ENCODE assay signal across 9 cellular contexts in genomic region chr14:60165547-60165876, GRCh38. TPM values are rescaled to one million over a fixed set of nuclear protein-coding genes. Genes with fewer than 3 reads are reported as not detected.
DNase-seq lines count a peak whose midpoint lies in the region; ATAC-seq, FAIRE-seq and TF ChIP-seq lines count a peak whose summit lies in the region.
"Had no signal": no experiment of that assay in that cellular context is flagged by ENCODE, and none has a peak within 500 bp of the region (broad histone marks: within the 10 kb centered on the region; RNA-seq: fewer than 3 reads in every experiment).

No MANE protein-coding gene starts in this region.

- peak overlapping the region; percentile 98 for H3K4me3 Mint-ChIP-seq in activated CD8-positive, alpha-beta T cell treated with anti-CD3 and anti-CD28 coated beads, Interleukin-2, amount 10 ng/mL, durations not matched to agents 7 days and 5 days

- H3K4me1 Mint-ChIP-seq in activated CD8-positive, alpha-beta T cell treated with anti-CD3 and anti-CD28 coated beads, Interleukin-2, amount 10 ng/mL, durations not matched to agents 7 days and 5 days (ENCODE audit: low read depth): peaks cover 44% of the 10 kb centered on the region

- no peaks in the 10 kb centered on the region for H3K9me3 Mint-ChIP-seq in activated CD8-positive, alpha-beta T cell treated with anti-CD3 and anti-CD28 coated beads, Interleukin-2, amount 10 ng/mL, durations not matched to agents 7 days and 5 days (ENCODE audit: insufficient read depth)

- peaks cover 6% of the 10 kb centered on the region for H3K27me3 Mint-ChIP-seq in activated CD8-positive, alpha-beta T cell treated with anti-CD3 and anti-CD28 coated beads, Interleukin-2, amount 10 ng/mL, durations not matched to agents 7 days and 5 days (ENCODE audit: low read depth)

- intact Hi-C loops in posterior cingulate gyrus (cut with DNase I): loop anchor here (1.0 to 2.0 kb wide), 3 partner anchors 74 to 201 kb away; partner anchors contain the start of gene PCNX4

- peak overlapping the region; percentile 80 to 95 for H3K27ac ChIP-seq in thoracic aorta

- TF ChIP-seq POLR2A in GM12892 (IDR thresholded peaks at IDR 0.05; ENCODE audit: low read depth, low read length): no peak

- peaks cover 28% of the 10 kb centered on the region for H3K36me3 Mint-ChIP-seq in activated CD8-positive, alpha-beta T cell treated with anti-CD3 and anti-CD28 coated beads, Interleukin-2, amount 10 ng/mL, durations not matched to agents 7 days and 5 days (ENCODE audit: low read depth)

- no peaks in the 10 kb centered on the region for H3K27me3 ChIP-seq in thoracic aorta (replicated peaks; ENCODE audit: insufficient read depth)

- H3K9me3 ChIP-seq in thoracic aorta: no peaks in the 10 kb centered on the region

- FAIRE-seq in GM12892 (lab: Jason Lieb, UNC): peak; percentile 36
- peak; percentile 33 for FAIRE-seq in islet of Langerhans (lab: Jason Lieb, UNC)
- FAIRE-seq: TTC549 had no signal

- peak overlapping the region; percentile 96 for H3K4me3 ChIP-seq in thoracic aorta

- DNase-seq in GM12892 (ENCODE audit: insufficient read length): no peak
- no peak for DNase-seq in activated CD8-positive, alpha-beta T cell treated with anti-CD3 and anti-CD28 coated beads, Interleukin-2, amount 10 ng/mL, durations not matched to agents 7 days and 5 days
- DNase-seq in thoracic aorta (ENCODE audit: low spot score): no peak
- DNase-seq in NCI-H1092 treated with DMSO at 0.1 percent for 48 hours (lab: John Stamatoyannopoulos, UW): no peak
- no peak for DNase-seq in SKM-1 treated with dmso at 0.1 percent for 144 hours (lab: John Stamatoyannopoulos, UW; ENCODE audit: unreplicated experiment)
- no peak for DNase-seq in posterior cingulate gyrus

- H3K4me1 ChIP-seq in thoracic aorta (ENCODE audit: control insufficient read depth in 1 of 2, low read depth in 2 of 2): peaks cover 18 to 39% of the 10 kb centered on the region in 2 donors

- CTCF ChIA-PET in activated CD8-positive, alpha-beta T cell treated with anti-CD3 and anti-CD28 coated beads, Interleukin-2, amount 10 ng/mL, durations not matched to agents 7 days and 5 days (lab: Charles Lee): interaction anchor here (0.8 to 5.2 kb wide), 16 partner anchors 9 to 201 kb away, joined by 3 to 55 read pairs (median 6); partner anchors contain the start of genes PCNX4 and PPM1A

- peak overlapping the region; percentile 84 for H3K27ac Mint-ChIP-seq in activated CD8-positive, alpha-beta T cell treated with anti-CD3 and anti-CD28 coated beads, Interleukin-2, amount 10 ng/mL, durations not matched to agents 7 days and 5 days

- POLR2A ChIA-PET in activated CD8-positive, alpha-beta T cell treated with anti-CD3 and anti-CD28 coated beads, Interleukin-2, amount 10 ng/mL, durations not matched to agents 7 days and 5 days (lab: Charles Lee): interaction anchor here (0.6 to 3.3 kb wide), 13 partner anchors 12 to 682 kb away, joined by 3 to 16 read pairs (median 3); partner anchors contain the start of genes JKAMP, L3HYPDH, PCNX4 and PPM1A

- peak; percentile 5 for ATAC-seq in HG02763 (IDR thresholded peaks at IDR 0.05; ENCODE audit: unreplicated experiment)
- ATAC-seq in activated CD8-positive, alpha-beta T cell treated with anti-CD3 and anti-CD28 coated beads, Interleukin-2, amount 10 ng/mL, durations not matched to agents 7 days and 5 days: peak; percentile 13
- no peak for ATAC-seq in thoracic aorta (ENCODE audit: insufficient number of reproducible peaks, low FRiP score, low read depth)

- no peaks in the 10 kb centered on the region for H3K36me3 ChIP-seq in thoracic aorta

- TF ChIP-seq CTCF in thoracic aorta (IDR thresholded peaks at IDR 0.05): no peak

RNA-seq across cellular contexts. Expression of gene DHRS7, which starts 0.3 kb away (rescaled TPM):
- polyA plus RNA-seq in GM12892 (2012; ENCODE audit: missing spikeins): 61.5 TPM
- total RNA-seq in activated CD8-positive, alpha-beta T cell treated with anti-CD3 and anti-CD28 coated beads, Interleukin-2, amount 10 ng/mL, durations not matched to agents 7 days and 5 days: 10 to 100 TPM; 45.7 to 54.4 TPM
- total RNA-seq in thoracic aorta: 100 to 1,000 TPM in 1 of 2 donors, 10 to 100 TPM in 1; 74.2 to 117 TPM
